ENCODE assay signal across 27 cellular contexts in the genomic region with DNA sequence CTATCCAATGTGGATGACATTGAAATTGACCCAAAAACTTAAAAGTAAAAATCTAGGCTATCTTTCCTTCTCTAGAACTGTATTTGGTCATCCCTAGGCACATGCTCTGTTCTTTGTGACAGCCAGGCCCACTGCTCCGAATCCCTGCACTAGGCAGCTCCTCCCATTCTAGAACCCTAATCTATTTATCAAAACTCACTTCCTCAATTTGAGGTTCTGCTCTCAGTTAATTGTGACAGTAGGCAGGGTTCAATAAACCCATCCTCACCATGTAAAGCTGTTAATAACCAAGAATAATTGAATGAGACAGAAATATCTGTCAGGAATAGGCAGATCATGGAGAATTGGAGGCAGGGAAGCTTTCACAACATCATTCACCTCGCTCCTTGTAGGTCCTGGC.
"Had no signal": no experiment of that assay in that cellular context is flagged by ENCODE, and none has a peak within 500 bp of the region (broad histone marks: within the 10 kb centered on the region; RNA-seq: fewer than 3 reads in every experiment).

No MANE protein-coding gene starts in this region.

- H3K27ac ChIP-seq: lower lobe of right lung, prostate gland, right atrium auricular region, thoracic aorta, tibial nerve, upper lobe of left lung, uterus had no signal

- FAIRE-seq: endometrium, frontal cortex, keratinocyte had no signal

- H3K4me1 ChIP-seq: lower lobe of right lung, prostate gland, right atrium auricular region, tibial nerve, upper lobe of left lung, uterus had no signal

- H3K4me3 ChIP-seq: lower lobe of right lung, prostate gland, right atrium auricular region, smooth muscle cell, thoracic aorta, tibial nerve, upper lobe of left lung, uterus had no signal

- DNase-seq: cortex of kidney; effector memory CD8-positive, alpha-beta T cell; erythroblast; hypothalamus; immature natural killer cell; left ventricle myocardium superior; lower lobe of right lung; naive thymus-derived CD8-positive, alpha-beta T cell; nephron progenitor cell; nucleus accumbens; stimulated activated CD4-positive, alpha-beta T cell treated with anti-CD3 and anti-CD28 coated beads, Interleukin-12 subunit alpha, Interleukin-12 subunit beta, amount 100 ng/mL, for 4 hours; stimulated activated CD4-positive, alpha-beta T cell treated with anti-CD3 and anti-CD28 coated beads, Interleukin-1b, Interleukin-23, amount 100 ng/mL, for 48 hours; stimulated activated CD4-positive, alpha-beta T cell treated with anti-CD3 and anti-CD28 coated beads, Interleukin-4, amount 100 ng/mL, for 1 hour; stimulated activated CD8-positive, alpha-beta memory T cell treated with anti-CD3 and anti-CD28 coated beads, Interleukin-4, amount 100 ng/mL, for 48 hours; stimulated activated naive CD8-positive, alpha-beta T cell treated with anti-CD3 and anti-CD28 coated beads, Interleukin-15, Interleukin-2, amounts not matched to agents 100 U/mL and 50 U/mL, for 24 hours; substantia nigra; upper lobe of left lung; uterus had no signal

- ATAC-seq: effector memory CD8-positive, alpha-beta T cell; left ventricle myocardium superior; lower lobe of right lung; naive thymus-derived CD8-positive, alpha-beta T cell; sciatic nerve; stimulated activated naive CD8-positive, alpha-beta T cell treated with anti-CD3 and anti-CD28 coated beads, Interleukin-15, Interleukin-2, amounts not matched to agents 100 U/mL and 50 U/mL, for 24 hours had no signal

- H3K9me3 ChIP-seq: lower lobe of right lung, prostate gland, right atrium auricular region, upper lobe of left lung had no signal

- H3K36me3 ChIP-seq: lower lobe of right lung, prostate gland, right atrium auricular region, thoracic aorta, tibial nerve, upper lobe of left lung, uterus had no signal

- H3K27me3 ChIP-seq: right atrium auricular region, tibial nerve, upper lobe of left lung, uterus had no signal
